In genomic region chr2:240922234-240922981, GRCh38 we compare ENCODE assay signal across 2 cellular contexts.
TF ChIP-seq lines count a peak whose summit lies in the region.

No MANE protein-coding gene starts in this region.

TF ChIP-seq in Ishikawa, 13 proteins besides CTCF, POLR2A, EP300 and RAD21:
- TF ChIP-seq MAX (IDR thresholded peaks at IDR 0.05) (peak; percentile 35; the same call in 1 of the 2 replicates), CEBPB (IDR thresholded peaks at IDR 0.05) (peak; percentile 56; the same call in 1 of the 2 replicates), NFIC (IDR thresholded peaks at IDR 0.05) (peak; percentile 100), REST (IDR thresholded peaks at IDR 0.05; ENCODE audit: low read depth) (no peak), CREB1 (IDR thresholded peaks at IDR 0.05; ENCODE audit: low read depth) (no peak), TEAD4 (IDR thresholded peaks at IDR 0.05) (peak; percentile 82), FOXM1 (IDR thresholded peaks at IDR 0.05; ENCODE audit: borderline replicate concordance, low read depth) (peak; percentile 86), TCF12 (IDR thresholded peaks at IDR 0.05; ENCODE audit: low read depth) (peak; percentile 99), TAF1 (IDR thresholded peaks at IDR 0.05; ENCODE audit: low read depth) (no peak), EGR1 (IDR thresholded peaks at IDR 0.05) (no peak), YY1 (IDR thresholded peaks at IDR 0.05; ENCODE audit: low read depth) (no peak), ZBTB7A (IDR thresholded peaks at IDR 0.05; ENCODE audit: low read depth) (peak; percentile 86)
- TF ChIP-seq, protein P1, sequence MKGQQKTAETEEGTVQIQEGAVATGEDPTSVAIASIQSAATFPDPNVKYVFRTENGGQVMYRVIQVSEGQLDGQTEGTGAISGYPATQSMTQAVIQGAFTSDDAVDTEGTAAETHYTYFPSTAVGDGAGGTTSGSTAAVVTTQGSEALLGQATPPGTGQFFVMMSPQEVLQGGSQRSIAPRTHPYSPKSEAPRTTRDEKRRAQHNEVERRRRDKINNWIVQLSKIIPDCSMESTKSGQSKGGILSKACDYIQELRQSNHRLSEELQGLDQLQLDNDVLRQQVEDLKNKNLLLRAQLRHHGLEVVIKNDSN (IDR thresholded peaks at IDR 0.05) = peak; percentile 38; the same call in 1 of the 2 replicates

TF ChIP-seq in H1, 55 proteins besides CTCF, POLR2A, EP300 and RAD21:
- no peak for TF ChIP-seq SIX5 (IDR thresholded peaks at IDR 0.05; ENCODE audit: low read depth, low read length)
- no peak for TF ChIP-seq MAFK (IDR thresholded peaks at IDR 0.05; ENCODE audit: low read depth, low read length)
- TF ChIP-seq GABPA (IDR thresholded peaks at IDR 0.05; ENCODE audit: borderline replicate concordance, insufficient read depth, low read length) = no peak
- no peak for TF ChIP-seq SP2 (IDR thresholded peaks at IDR 0.05; ENCODE audit: low read length)
- TF ChIP-seq, protein P2, sequence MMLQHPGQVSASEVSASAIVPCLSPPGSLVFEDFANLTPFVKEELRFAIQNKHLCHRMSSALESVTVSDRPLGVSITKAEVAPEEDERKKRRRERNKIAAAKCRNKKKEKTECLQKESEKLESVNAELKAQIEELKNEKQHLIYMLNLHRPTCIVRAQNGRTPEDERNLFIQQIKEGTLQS (IDR thresholded peaks at IDR 0.05; ENCODE audit: insufficient read depth, low read depth, low read length) = no peak
- TF ChIP-seq RFX5 (IDR thresholded peaks at IDR 0.05; ENCODE audit: borderline replicate concordance, low read depth, low read length) = no peak
